13 cellular contexts compared by ENCODE assay signal in the genomic region with DNA sequence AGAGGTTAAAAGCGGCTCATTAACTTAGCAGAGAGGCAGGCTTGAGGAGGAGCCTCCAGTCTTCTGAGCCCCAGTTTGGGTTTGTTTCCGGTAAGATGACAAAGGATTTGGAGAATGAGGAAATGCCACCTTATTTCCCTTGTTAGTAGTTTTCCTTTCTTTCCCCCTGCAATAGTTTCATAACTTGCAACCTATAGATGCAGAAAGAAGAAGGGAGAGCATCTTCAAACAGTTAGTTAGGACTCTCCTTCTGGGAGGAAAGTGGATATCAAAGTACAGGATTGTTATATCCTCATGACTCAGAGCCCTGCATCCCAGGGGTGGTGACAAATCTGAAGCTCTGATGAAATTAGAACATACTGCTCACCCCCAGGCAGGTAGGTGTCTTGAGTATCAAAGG.
DNase-seq lines count a peak whose midpoint lies in the region; ATAC-seq, FAIRE-seq and TF ChIP-seq lines count a peak whose summit lies in the region.
"Had no signal": no experiment of that assay in that cellular context is flagged by ENCODE, and none has a peak within 500 bp of the region (broad histone marks: within the 10 kb centered on the region; RNA-seq: fewer than 3 reads in every experiment).

No MANE protein-coding gene starts in this region.

- H3K9me1 ChIP-seq in IMR-90 (ENCODE audit: insufficient read depth, low read length): peaks cover 3% of the 10 kb centered on the region; the same call in 1 of the 2 replicates

- peak overlapping the region; percentile 64 for H3K14ac ChIP-seq in IMR-90 (replicated peaks; ENCODE audit: low read depth, low read length)

- H2AK9ac ChIP-seq in IMR-90 (replicated peaks; ENCODE audit: low read depth, low read length, poor library complexity): no peak overlapping the region

- 58% methylated on average over 2 of the region's 2 CpGs for WGBS in A549 (ENCODE audit: missing lambda C conversion rate)
- no CpG with 5 or more reads among the region's 2 CpGs for WGBS in IMR-90 (ENCODE audit: extremely low coverage in 2 of 2, insufficient read length in 1 of 2), 2 experiments
- WGBS in mesendoderm (ENCODE audit: extremely low coverage, insufficient coverage, low lambda C conversion rate): no CpG with 5 or more reads among the region's 2 CpGs

- peak overlapping the region; percentile 86 for H4K91ac ChIP-seq in IMR-90 (ENCODE audit: insufficient read depth, low read depth, low read length)

- ATAC-seq in A549 (peak; percentile 77 to 78; a peak in 5 of 6 replicates), IMR-90 (ENCODE audit: low read depth) (0 out of 2 replicates have a peak, but pooled peaks have one; percentile 8), GM21423 (IDR thresholded peaks at IDR 0.05; ENCODE audit: unreplicated experiment) (no peak)
- ATAC-seq: Right ventricle myocardium inferior had no signal

- in situ Hi-C loops in IMR-90 (cut with MboI; ENCODE audit: low sequenced_read_pairs): loop anchor here (10.0 kb wide), 1 partner anchor 178 kb away; a partner anchor contains a TSS

- H2BK5ac ChIP-seq in IMR-90 (ENCODE audit: low read depth, low read length, poor library complexity, severe bottlenecking): peak overlapping the region; percentile 100
- no peak overlapping the region for H2BK5ac ChIP-seq in mesendoderm (ENCODE audit: low read length)

- peaks cover 6% of the 10 kb centered on the region; the same call in 1 of the 3 replicates for H3K9me3 ChIP-seq in A549
- H3K9me3 ChIP-seq in IMR-90 (ENCODE audit: control insufficient read depth, insufficient read depth, low read length): no peaks in the 10 kb centered on the region
- no peaks in the 10 kb centered on the region for H3K9me3 ChIP-seq in breast epithelium
- H3K9me3 ChIP-seq in MM.1S (replicated peaks; ENCODE audit: insufficient read depth, low read length): no peaks in the 10 kb centered on the region

- peak overlapping the region; percentile 95 for H2BK120ac ChIP-seq in IMR-90 (ENCODE audit: low read depth, low read length)
- no peak overlapping the region for H2BK120ac ChIP-seq in mesendoderm (ENCODE audit: low read depth, low read length)

- no peak for TF ChIP-seq CTCF in A549 (IDR thresholded peaks at IDR 0.05)
- TF ChIP-seq CTCF in IMR-90 (conservative IDR thresholded peaks at IDR 0.05; ENCODE audit: low read depth, low read length): no peak
- TF ChIP-seq CTCF in breast epithelium (IDR thresholded peaks at IDR 0.05): no peak
- TF ChIP-seq CTCF in MM.1S (IDR thresholded peaks at IDR 0.05; ENCODE audit: low read length): no peak

- peaks cover 25% of the 10 kb centered on the region for H3F3A ChIP-seq in MM.1S (ENCODE audit: insufficient read depth, low read length)

- POLR2A ChIA-PET in A549 (lab: Yijun Ruan, JAX): interaction anchor here (0.9 to 1.0 kb wide), 2 partner anchors 29 to 182 kb away, joined by 3 to 4 read pairs; no protein-coding TSS in a partner anchor
- POLR2A ChIA-PET in IMR-90 (lab: Charles Lee; ENCODE audit: unreplicated experiment): no interaction called here

- H2AFZ ChIP-seq in IMR-90 (replicated peaks; ENCODE audit: low read length, poor library complexity) (no peak overlapping the region), MM.1S (ENCODE audit: low read length) (no peak overlapping the region)

- peak overlapping the region; percentile 91 for H2BK15ac ChIP-seq in IMR-90 (ENCODE audit: low read depth, low read length)
- no peak overlapping the region for H2BK15ac ChIP-seq in mesendoderm (replicated peaks; ENCODE audit: low read depth)

- H3K56ac ChIP-seq in IMR-90 (ENCODE audit: extremely low read depth, insufficient read depth, low read length): peak overlapping the region; percentile 74
- no peak overlapping the region for H3K56ac ChIP-seq in mesendoderm (ENCODE audit: low read length)

- H3K36me3 ChIP-seq in IMR-90 (ENCODE audit: control insufficient read depth, insufficient read depth, low read length): no peaks in the 10 kb centered on the region
- no peaks in the 10 kb centered on the region for H3K36me3 ChIP-seq in breast epithelium
- H3K36me3 ChIP-seq in mesendoderm (ENCODE audit: control insufficient read depth, insufficient read depth, low read length): no peaks in the 10 kb centered on the region
- no peaks in the 10 kb centered on the region for H3K36me3 ChIP-seq in MM.1S (replicated peaks; ENCODE audit: insufficient read depth, low read length)

- peak overlapping the region; percentile 54 for H3K23ac ChIP-seq in IMR-90 (ENCODE audit: low read depth, low read length)
- no peak overlapping the region for H3K23ac ChIP-seq in mesendoderm (ENCODE audit: low read length)

- H3K9ac ChIP-seq in IMR-90 (ENCODE audit: low read depth, low read length) (no peak overlapping the region), mesendoderm (ENCODE audit: low read length) (no peak overlapping the region), MM.1S (ENCODE audit: low read length) (no peak overlapping the region)

- H4K5ac ChIP-seq in IMR-90 (ENCODE audit: low read depth, low read length) (peak overlapping the region; percentile 67), mesendoderm (ENCODE audit: low read length) (no peak overlapping the region)

- H3K27ac ChIP-seq in A549 (peak overlapping the region; percentile 74 to 77), IMR-90 (ENCODE audit: insufficient read depth, low read length) (peak overlapping the region; percentile 93), breast epithelium (peak overlapping the region; percentile 27 to 45), mesendoderm (ENCODE audit: low read depth, low read length) (no peak overlapping the region), MM.1S (ENCODE audit: low read length) (no peak overlapping the region)
- H3K27ac ChIP-seq: dorsolateral prefrontal cortex had no signal

- no TSS peak for BruUV-seq in IMR-90 (replicated peaks; lab: Mats Ljungman, UMichigan)

- H3K4me3 ChIP-seq in A549: no peak overlapping the region
- H3K4me3 ChIP-seq in IMR-90 (ENCODE audit: insufficient read depth, low read depth, low read length): no peak overlapping the region
- H3K4me3 ChIP-seq in breast epithelium: no peak overlapping the region
- H3K4me3 ChIP-seq in mesendoderm (ENCODE audit: low read length): no peak overlapping the region
- H3K4me3 ChIP-seq in MM.1S (ENCODE audit: low read length): no peak overlapping the region
- H3K4me3 ChIP-seq: dorsolateral prefrontal cortex had no signal

- peak overlapping the region; percentile 91 for H2AK5ac ChIP-seq in IMR-90 (ENCODE audit: low read depth, low read length)
- no peak overlapping the region for H2AK5ac ChIP-seq in mesendoderm (ENCODE audit: low read length)

- H3K79me2 ChIP-seq in mesendoderm (ENCODE audit: control insufficient read depth, insufficient read depth, low read length): no peaks in the 10 kb centered on the region
- H3K79me2 ChIP-seq in MM.1S (ENCODE audit: low read length): no peaks in the 10 kb centered on the region

- DNase-seq in A549 (ENCODE audit: low read depth in 1 of 2, low spot score in 1 of 2): peak; percentile 52 to 75
- peak; percentile 84 for DNase-seq in IMR-90
- DNase-seq in breast epithelium (ENCODE audit: low spot score in 2 of 2): no peak
- DNase-seq in mesendoderm: peak; percentile 32
- no peak for DNase-seq in Ammon's horn (ENCODE audit: low spot score)
- DNase-seq in MM.1S: no peak
- no peak for DNase-seq in DMS 273 treated with DMSO at 0.1 percent for 48 hours (lab: John Stamatoyannopoulos, UW)
- DNase-seq: activated CD4-positive, CD25-positive, alpha-beta regulatory T cell treated with anti-CD3 and anti-CD28 coated beads, Interleukin-2, amount 50 U/mL, for 72 hours; activated gamma-delta T cell; dorsolateral prefrontal cortex; KBM-7 had no signal

- H3K27me3 ChIP-seq in IMR-90 (ENCODE audit: control insufficient read depth, insufficient read depth, low read length) (no peaks in the 10 kb centered on the region), breast epithelium (no peaks in the 10 kb centered on the region), mesendoderm (ENCODE audit: insufficient read depth, low read length, poor library complexity) (no peaks in the 10 kb centered on the region), MM.1S (replicated peaks; ENCODE audit: insufficient read depth, low read length) (no peaks in the 10 kb centered on the region)
- H3K27me3 ChIP-seq: dorsolateral prefrontal cortex had no signal

- TF ChIP-seq POLR2A in A549 (IDR thresholded peaks at IDR 0.05; ENCODE audit: low read length): no peak
- TF ChIP-seq POLR2A in IMR-90 (IDR thresholded peaks at IDR 0.05; ENCODE audit: low read depth, low read length): no peak
- no peak for TF ChIP-seq POLR2A in breast epithelium (IDR thresholded peaks at IDR 0.05)

- H3K79me1 ChIP-seq in IMR-90 (ENCODE audit: low read depth in 1 of 2, low read length in 2 of 2) (peaks cover 10 to 33% of the 10 kb centered on the region in 2 experiments), mesendoderm (ENCODE audit: low read length) (no peaks in the 10 kb centered on the region)

- intact Hi-C loops in IMR-90 (cut with micrococcal nuclease) (no loop called here), breast epithelium (cut with DNase I; ENCODE audit: low total_unique reads) (no loop called here)

- dilution Hi-C loops in IMR-90 (cut with HindIII; ENCODE audit: low sequenced_read_pairs, unreplicated experiment): no loop called here

- H4K8ac ChIP-seq in IMR-90 (ENCODE audit: low read depth in 2 of 2, low read length in 2 of 2): peak overlapping the region; percentile 33 to 69; a peak in 3 of 4 replicates
- no peak overlapping the region for H4K8ac ChIP-seq in mesendoderm (ENCODE audit: low read depth, low read length)

- H3K18ac ChIP-seq in IMR-90 (ENCODE audit: low read depth, low read length): peak overlapping the region; percentile 88
- H3K18ac ChIP-seq in mesendoderm (ENCODE audit: low read length): no peak overlapping the region

- peak overlapping the region; percentile 90 for H2BK20ac ChIP-seq in IMR-90 (ENCODE audit: low read depth, low read length)

- CTCF ChIA-PET in A549 (lab: Yijun Ruan, JAX): interaction anchor here (0.6 kb wide), 1 partner anchor 56 kb away, joined by 3 read pairs; no protein-coding TSS in a partner anchor
- CTCF ChIA-PET in IMR-90 (lab: Yijun Ruan, JAX): interaction anchor here (0.6 kb wide), 1 partner anchor 185 kb away, joined by 3 read pairs; no protein-coding TSS in a partner anchor

- H3K4me1 ChIP-seq in A549 (peaks cover 74% of the 10 kb centered on the region), IMR-90 (ENCODE audit: control insufficient read depth, insufficient read depth, low read length) (peaks cover 22% of the 10 kb centered on the region), breast epithelium (no peaks in the 10 kb centered on the region), mesendoderm (ENCODE audit: control insufficient read depth, low read depth, low read length) (no peaks in the 10 kb centered on the region), MM.1S (ENCODE audit: low read length) (peaks cover 55% of the 10 kb centered on the region)

- H4K20me1 ChIP-seq in IMR-90 (ENCODE audit: insufficient read depth, low read length) (no peaks in the 10 kb centered on the region), MM.1S (ENCODE audit: insufficient read depth, low read length) (no peaks in the 10 kb centered on the region)

- H3K4ac ChIP-seq in IMR-90 (ENCODE audit: low read depth, low read length): peak overlapping the region; percentile 80
- H3K4ac ChIP-seq in mesendoderm (ENCODE audit: low read depth, low read length): no peak overlapping the region

- no peaks in the 10 kb centered on the region for H3K9me2 ChIP-seq in MM.1S (replicated peaks; ENCODE audit: insufficient read depth, low read length)

- H3K4me2 ChIP-seq in A549: peak overlapping the region; percentile 46
- H3K4me2 ChIP-seq in IMR-90 (ENCODE audit: low read depth, low read length): no peak overlapping the region
- no peak overlapping the region for H3K4me2 ChIP-seq in mesendoderm (ENCODE audit: low read length)
- H3K4me2 ChIP-seq in MM.1S (ENCODE audit: low read depth, low read length): no peak overlapping the region

- no peak for TF ChIP-seq RAD21 in A549 (conservative IDR thresholded peaks at IDR 0.05 in 1 of 2, IDR thresholded peaks at IDR 0.05 in 1 of 2)
- TF ChIP-seq RAD21 in IMR-90 (IDR thresholded peaks at IDR 0.05; ENCODE audit: low read length): 0 out of 2 replicates have a peak, but pooled peaks have one; percentile 4

- peak in 1 of 2 experiments; percentile 66; a peak in 2 of 5 replicates for TF ChIP-seq EP300 in A549 (IDR thresholded peaks at IDR 0.05)

- no peak for FAIRE-seq in A549 (lab: Jason Lieb, UNC)

Comparison
In these comparisons a context has a peak if more than half of its experiments do, and no peak if none do; other contexts are left out.
1. DNase-seq: peak in A549 (2 of 2), IMR-90 (single experiment) and mesendoderm (single experiment); none in breast epithelium (0 of 2), Ammon's horn (single experiment), MM.1S (single experiment) and DMS 273 treated with DMSO at 0.1 percent for 48 hours (single experiment).
2. H3K27ac ChIP-seq: peak in A549 (2 of 2), IMR-90 (single experiment) and breast epithelium (2 of 2); none in mesendoderm (single experiment) and MM.1S (single experiment).